ENCODE assay signal across 8 cellular contexts in the genomic region with DNA sequence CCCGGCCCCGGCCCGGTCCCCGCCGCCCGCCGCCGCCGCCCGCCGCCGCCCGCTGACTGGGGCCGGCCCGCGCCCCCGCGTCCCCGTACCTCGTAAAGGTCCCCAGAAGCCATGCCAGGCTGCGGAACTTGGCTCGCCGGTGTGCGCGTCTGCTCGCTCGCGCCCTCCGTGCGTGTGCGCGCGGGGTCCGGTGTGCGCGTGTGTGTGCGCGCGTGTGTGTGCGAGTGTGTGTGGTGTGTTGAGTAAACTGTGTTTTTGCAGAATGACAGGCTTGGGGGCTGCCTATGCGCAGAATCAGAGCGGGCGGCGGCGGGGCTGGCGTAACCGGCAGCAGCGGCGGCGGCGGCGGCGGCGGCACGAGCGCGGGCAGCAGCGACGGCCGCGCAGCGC. TPM values are rescaled to one million over a fixed set of nuclear protein-coding genes. Genes with fewer than 3 reads are reported as not detected.
DNase-seq lines count a peak whose midpoint lies in the region; ATAC-seq and TF ChIP-seq lines count a peak whose summit lies in the region.

No MANE protein-coding gene starts in this region.

- H3K4me1 ChIP-seq in HUES64 (ENCODE audit: insufficient read depth, low read length): no peaks in the 10 kb centered on the region
- peaks cover 10% of the 10 kb centered on the region for H3K4me1 ChIP-seq in effector memory CD4-positive, alpha-beta T cell (ENCODE audit: control insufficient read depth, insufficient read depth, low read length, poor library complexity, severe bottlenecking)
- H3K4me1 ChIP-seq in mononuclear cell (ENCODE audit: insufficient read depth, low read length): peaks cover 40% of the 10 kb centered on the region

- no peak overlapping the region for H3K27ac ChIP-seq in HUES64 (ENCODE audit: low read depth, low read length)
- H3K27ac ChIP-seq in effector memory CD4-positive, alpha-beta T cell (ENCODE audit: insufficient read depth, low read length, poor library complexity, severe bottlenecking): no peak overlapping the region

- H3K4me1 Mint-ChIP-seq in CD14-positive monocyte: peaks cover 14% of the 10 kb centered on the region
- H3K4me1 Mint-ChIP-seq in stimulated activated naive B cell treated with anti-CD40 and anti-IgM and Interleukin-4, amounts not matched to agents 10 μg/mL and 1 μg/mL and 100 μg/mL, for 72 hours: peaks cover 0 to 2% of the 10 kb centered on the region in 2 donors

- peak overlapping the region; percentile 68 for H3K4me3 ChIP-seq in HUES64 (ENCODE audit: low read length)
- H3K4me3 ChIP-seq in effector memory CD4-positive, alpha-beta T cell (ENCODE audit: insufficient read depth, low read depth, low read length, poor library complexity, severe bottlenecking): peak overlapping the region; percentile 67
- peak overlapping the region; percentile 42 for H3K4me3 ChIP-seq in mononuclear cell (ENCODE audit: low read length)

- peak overlapping the region; percentile 33 to 94 (median 86) for H3K27ac Mint-ChIP-seq in CD14-positive monocyte
- H3K27ac Mint-ChIP-seq in stimulated activated naive B cell treated with anti-CD40 and anti-IgM and Interleukin-4, amounts not matched to agents 10 μg/mL and 1 μg/mL and 100 μg/mL, for 72 hours: peak overlapping the region; percentile 86

- peak overlapping the region; percentile 99 for H3K4me3 Mint-ChIP-seq in CD14-positive monocyte
- H3K4me3 Mint-ChIP-seq in stimulated activated naive B cell treated with anti-CD40 and anti-IgM and Interleukin-4, amounts not matched to agents 10 μg/mL and 1 μg/mL and 100 μg/mL, for 72 hours: peak overlapping the region; percentile 94 to 95

- intact Hi-C loops in CD14-positive monocyte (cut with micrococcal nuclease): loop anchor here in 1 of 2 donors (5.0 kb wide), 1 partner anchor 127 kb away; no protein-coding TSS in a partner anchor

- H3K9me3 ChIP-seq in HUES64 (ENCODE audit: insufficient read depth, low read depth, low read length) (no peaks in the 10 kb centered on the region), mononuclear cell (ENCODE audit: low read depth, low read length) (no peaks in the 10 kb centered on the region)
- H3K9me3 ChIP-seq in effector memory CD4-positive, alpha-beta T cell (ENCODE audit: control insufficient read depth, low read length): no peaks in the 10 kb centered on the region

- peak; percentile 44 for ATAC-seq in GM19452 (IDR thresholded peaks at IDR 0.05; ENCODE audit: unreplicated experiment)
- ATAC-seq in stimulated activated naive B cell treated with anti-CD40 and anti-IgM and Interleukin-4, amounts not matched to agents 10 μg/mL and 1 μg/mL and 100 μg/mL, for 72 hours (replicated peaks): peak; percentile 73 to 77

- peaks cover 45% of the 10 kb centered on the region for H3K27me3 ChIP-seq in HUES64 (ENCODE audit: insufficient read depth, low read length)
- H3K27me3 ChIP-seq in effector memory CD4-positive, alpha-beta T cell (replicated peaks; ENCODE audit: control insufficient read depth, insufficient read depth, low read length, poor library complexity, severe bottlenecking): no peaks in the 10 kb centered on the region
- H3K27me3 ChIP-seq in mononuclear cell (ENCODE audit: insufficient read depth, low read length): no peaks in the 10 kb centered on the region

- peaks cover 8 to 14% (median 11%) of the 10 kb centered on the region in 3 donors for H3K27me3 Mint-ChIP-seq in CD14-positive monocyte (ENCODE audit: low read depth in 3 of 3)
- peaks cover 32 to 39% of the 10 kb centered on the region in 2 donors for H3K27me3 Mint-ChIP-seq in stimulated activated naive B cell treated with anti-CD40 and anti-IgM and Interleukin-4, amounts not matched to agents 10 μg/mL and 1 μg/mL and 100 μg/mL, for 72 hours

- H3K9ac ChIP-seq in HUES64 (ENCODE audit: low read depth, low read length): no peak overlapping the region

- no peaks in the 10 kb centered on the region for H3K36me3 ChIP-seq in HUES64 (ENCODE audit: insufficient read depth, low read length)
- no peaks in the 10 kb centered on the region for H3K36me3 ChIP-seq in effector memory CD4-positive, alpha-beta T cell (ENCODE audit: control insufficient read depth, insufficient read depth, low read length)

- peaks cover 0 to 5% (median 0%) of the 10 kb centered on the region in 7 donors for H3K9me3 Mint-ChIP-seq in CD14-positive monocyte
- H3K9me3 Mint-ChIP-seq in stimulated activated naive B cell treated with anti-CD40 and anti-IgM and Interleukin-4, amounts not matched to agents 10 μg/mL and 1 μg/mL and 100 μg/mL, for 72 hours: peaks cover 0 to 4% of the 10 kb centered on the region in 2 donors

- under 1% methylated on average over 62 of the region's 62 CpGs for WGBS in HUES64

- TF ChIP-seq CTCF in CD14-positive monocyte (IDR thresholded peaks at IDR 0.05): no peak

- DNase-seq in CD14-positive monocyte (ENCODE audit: low spot score): no peak
- DNase-seq in activated CD4-positive, alpha-beta T cell treated with anti-CD3 and anti-CD28 coated beads, Interleukin-2, amount 50 U/mL, for 24 hours (ENCODE audit: low read depth in 1 of 2, low spot score in 1 of 2): peak; percentile 48 to 51
- DNase-seq in effector memory CD4-positive, alpha-beta T cell: peak in 2 of 3 donors; percentile 5 to 22
- DNase-seq in stimulated activated naive B cell treated with anti-CD40 and anti-IgM and Interleukin-4, amounts not matched to agents 10 μg/mL and 1 μg/mL and 100 μg/mL, for 72 hours: peak; percentile 39
- no peak for DNase-seq in NCI-H1694 (lab: John Stamatoyannopoulos, UW)

- H3K36me3 Mint-ChIP-seq in CD14-positive monocyte: peaks cover 4 to 6% of the 10 kb centered on the region in 2 donors
- peaks cover 0 to 2% of the 10 kb centered on the region in 2 donors for H3K36me3 Mint-ChIP-seq in stimulated activated naive B cell treated with anti-CD40 and anti-IgM and Interleukin-4, amounts not matched to agents 10 μg/mL and 1 μg/mL and 100 μg/mL, for 72 hours

RNA-seq across cellular contexts. Expression of a gene that starts 0.3 kb away (rescaled TPM):
- under 1 TPM; 0.42 to 0.93 TPM for polyA plus RNA-seq in CD14-positive monocyte
- 1.0 TPM for polyA plus RNA-seq in HUES64 (2013, experiment 1 of 2)
- polyA plus RNA-seq in HUES64 (2013, experiment 2 of 2): 1.2 TPM
- total RNA-seq in mononuclear cell: 8.2 TPM

Comparison
In these comparisons a context has a peak if more than half of its experiments do, and no peak if none do; other contexts are left out.
1. DNase-seq: peak in activated CD4-positive, alpha-beta T cell treated with anti-CD3 and anti-CD28 coated beads, Interleukin-2, amount 50 U/mL, for 24 hours (2 of 2), effector memory CD4-positive, alpha-beta T cell (2 of 3) and stimulated activated naive B cell treated with anti-CD40 and anti-IgM and Interleukin-4, amounts not matched to agents 10 μg/mL and 1 μg/mL and 100 μg/mL, for 72 hours (single experiment); none in CD14-positive monocyte (single experiment) and NCI-H1694 (single experiment).
2. Peak in every context shown above with its lines, with median percentiles within 50 percentile points of each other: H3K4me3 ChIP-seq.